7 cellular contexts compared by ENCODE assay signal in genomic region chr19:53808710-53809125, GRCh38. TPM values are rescaled to one million over a fixed set of nuclear protein-coding genes. Genes with fewer than 3 reads are reported as not detected.
A peak's percentile ranks its signal among the peaks of the same experiment; 100 is the strongest.
DNase-seq lines count a peak whose midpoint lies in the region; ATAC-seq and TF ChIP-seq lines count a peak whose summit lies in the region.

No MANE protein-coding gene starts in this region.

- no peak overlapping the region for H2BK5ac ChIP-seq in trophoblast cell (ENCODE audit: low read depth, low read length, poor library complexity)

- no peak overlapping the region for H2BK12ac ChIP-seq in trophoblast cell (ENCODE audit: low read length)

- H2BK120ac ChIP-seq in trophoblast cell (ENCODE audit: insufficient read depth, low read length, poor library complexity), result no peak overlapping the region

- peak; percentile 21 for DNase-seq in NCI-H748 treated with DMSO at 0.1 percent for 48 hours (lab: John Stamatoyannopoulos, UW)
- no peak for DNase-seq in dorsolateral prefrontal cortex
- peak; percentile 18 to 64 for DNase-seq in trophoblast cell

- H4K91ac ChIP-seq in trophoblast cell (ENCODE audit: low read depth, low read length), result no peak overlapping the region

- H2AFZ ChIP-seq in trophoblast cell (ENCODE audit: insufficient read depth, low read length, poor library complexity), result no peak overlapping the region

- H3K27me3 ChIP-seq in dorsolateral prefrontal cortex (no peaks in the 10 kb centered on the region), trophoblast cell (ENCODE audit: insufficient read depth, low read length) (no peaks in the 10 kb centered on the region)

- H3K9me3 ChIP-seq in trophoblast cell (ENCODE audit: insufficient read depth, low read depth, low read length), result peaks cover 1% of the 10 kb centered on the region

- no peak overlapping the region for H4K12ac ChIP-seq in trophoblast cell (ENCODE audit: low read depth, low read length)

- H3K9ac ChIP-seq in trophoblast cell (ENCODE audit: low read length), result no peak overlapping the region

- TF ChIP-seq CTCF in GM12874 (IDR thresholded peaks at IDR 0.05; ENCODE audit: insufficient read depth, low read depth, low read length) (0 out of 2 replicates have a peak, but pooled peaks have one; percentile 17), dorsolateral prefrontal cortex (IDR thresholded peaks at IDR 0.05 in 54 of 56, conservative IDR thresholded peaks at IDR 0.05 in 2 of 56; ENCODE audit: low read depth in 1 of 56, partially characterized antibody in 56 of 56) (peak; percentile 11 to 75 (median 54))

- H3K23ac ChIP-seq in trophoblast cell (ENCODE audit: low read length), result no peak overlapping the region

- no peak overlapping the region for H3K18ac ChIP-seq in trophoblast cell (ENCODE audit: low read length)

- no peak overlapping the region for H3K4me2 ChIP-seq in trophoblast cell (ENCODE audit: low read length)

- no peak overlapping the region for H3K4ac ChIP-seq in trophoblast cell (ENCODE audit: low read depth, low read length)

- no peaks in the 10 kb centered on the region for H3K36me3 ChIP-seq in trophoblast cell (ENCODE audit: control insufficient read depth in 1 of 2, insufficient read depth in 2 of 2, low read length in 2 of 2)

- H3K79me2 ChIP-seq in trophoblast cell (ENCODE audit: control insufficient read depth, insufficient read depth, low read length, poor library complexity), result no peaks in the 10 kb centered on the region

- no peak overlapping the region for H3K27ac ChIP-seq in dorsolateral prefrontal cortex
- no peak overlapping the region for H3K27ac ChIP-seq in trophoblast cell (ENCODE audit: low read depth, low read length)

- H3K4me1 ChIP-seq in trophoblast cell (ENCODE audit: control insufficient read depth in 1 of 2, insufficient read depth in 2 of 2, low read length in 2 of 2), result no peaks in the 10 kb centered on the region

- H3K14ac ChIP-seq in trophoblast cell (ENCODE audit: low read length), result no peak overlapping the region

- H3K4me3 ChIP-seq in dorsolateral prefrontal cortex (no peak overlapping the region), trophoblast cell (ENCODE audit: low read depth, low read length) (no peak overlapping the region)

- WGBS in trophoblast cell (ENCODE audit: extremely low coverage, insufficient coverage, insufficient read length), result no CpG with 5 or more reads among the region's 5 CpGs

- no peak overlapping the region for H4K8ac ChIP-seq in trophoblast cell (ENCODE audit: low read depth, low read length)

- H3K79me1 ChIP-seq in trophoblast cell (ENCODE audit: low read length), result no peaks in the 10 kb centered on the region

- no peak overlapping the region for H2AK5ac ChIP-seq in trophoblast cell (ENCODE audit: low read length)

- no peak for ATAC-seq in HG02610 (IDR thresholded peaks at IDR 0.05; ENCODE audit: unreplicated experiment)
- ATAC-seq in HG02588 (IDR thresholded peaks at IDR 0.05; ENCODE audit: unreplicated experiment), result no peak
- ATAC-seq in GM21381 (IDR thresholded peaks at IDR 0.05; ENCODE audit: unreplicated experiment), result no peak

- intact Hi-C loops in dorsolateral prefrontal cortex (cut with DNase I), result loop anchor here (2.0 to 10.0 kb wide), 2 partner anchors 216 kb away; no protein-coding TSS in a partner anchor

RNA-seq across cellular contexts. Expression of gene NLRP12, which starts 15.4 kb away (rescaled TPM):
- total RNA-seq in dorsolateral prefrontal cortex, result 1 to 10 TPM in 1 of 120 experiments, under 1 TPM in 80, not detected in 39; 0.10 to 1.3 (median 0.25) TPM
- 0.26 and 0.29 TPM in 2 replicates for polyA plus RNA-seq in trophoblast cell (2013)

RNA-seq across cellular contexts. Expression of gene MYADM, which starts 59.0 kb away (rescaled TPM):
- total RNA-seq in dorsolateral prefrontal cortex, result 10 to 100 TPM; 34.7 to 86.2 (median 66.1) TPM
- polyA plus RNA-seq in trophoblast cell (2013), result 364 and 407 TPM in 2 replicates

Comparison
In these comparisons a context has a peak if more than half of its experiments do, and no peak if none do; other contexts are left out.
1. DNase-seq: peak in NCI-H748 treated with DMSO at 0.1 percent for 48 hours (single experiment) and trophoblast cell (2 of 2); none in dorsolateral prefrontal cortex (0 of 10).